In the genomic region with DNA sequence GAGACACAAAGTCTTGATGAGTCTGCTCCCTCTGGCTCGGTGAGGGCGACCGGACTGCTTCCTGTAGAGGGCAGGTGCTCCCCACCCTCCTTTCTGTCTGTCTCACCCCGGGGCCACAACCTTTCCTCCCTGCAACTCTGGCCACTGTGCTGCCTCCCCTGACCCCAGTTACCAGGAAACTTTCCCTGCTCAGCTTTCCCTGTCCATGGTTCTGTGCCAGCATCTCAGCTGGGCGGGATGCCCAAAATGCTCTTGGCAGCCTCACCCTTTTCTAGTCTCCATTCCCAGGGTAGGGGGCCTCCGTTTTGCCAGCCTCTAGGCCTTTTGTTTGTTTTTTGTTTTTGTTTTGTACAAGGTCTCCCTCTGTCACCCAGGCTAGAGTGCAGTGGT, we compare ENCODE assay signal across 10 cellular contexts. TPM values are rescaled to one million over a fixed set of nuclear protein-coding genes. Genes with fewer than 3 reads are reported as not detected.
DNase-seq lines count a peak whose midpoint lies in the region; ATAC-seq and TF ChIP-seq lines count a peak whose summit lies in the region.
"Had no signal": no experiment of that assay in that cellular context is flagged by ENCODE, and none has a peak within 500 bp of the region (broad histone marks: within the 10 kb centered on the region; RNA-seq: fewer than 3 reads in every experiment).

No MANE protein-coding gene starts in this region.

- H3K27ac ChIP-seq in BLaER1: no peak overlapping the region

- no peak overlapping the region for H3K27ac Mint-ChIP-seq in endothelial cell (ENCODE audit: unreplicated experiment)
- peak overlapping the region; percentile 64 for H3K27ac Mint-ChIP-seq in nephron progenitor cell

- H3K9me3 Mint-ChIP-seq in endothelial cell (ENCODE audit: unreplicated experiment): no peaks in the 10 kb centered on the region
- no peaks in the 10 kb centered on the region for H3K9me3 Mint-ChIP-seq in nephron progenitor cell

- 0 out of 2 replicates have a peak, but pooled peaks cover 6% of the 10 kb centered on the region for H4K20me1 ChIP-seq in BLaER1

- peaks cover 35% of the 10 kb centered on the region for H3K4me1 ChIP-seq in BLaER1

- no peaks in the 10 kb centered on the region for H3K9me3 ChIP-seq in BLaER1

- peaks cover 10% of the 10 kb centered on the region for H3K36me3 ChIP-seq in BLaER1

- H3K27me3 Mint-ChIP-seq in endothelial cell (ENCODE audit: unreplicated experiment): peaks cover 12% of the 10 kb centered on the region
- H3K27me3 Mint-ChIP-seq in nephron progenitor cell (ENCODE audit: low read depth, poor library complexity): no peaks in the 10 kb centered on the region

- peak; percentile 65 to 88 for DNase-seq in NCI-H446 (lab: John Stamatoyannopoulos, UW)
- DNase-seq in endothelial cell (ENCODE audit: low spot score): no peak
- no peak for DNase-seq in nephron progenitor cell
- DNase-seq in NCI-H2227 treated with DMSO at 0.1 percent for 48 hours (lab: John Stamatoyannopoulos, UW): no peak
- DNase-seq in HuH-7 (ENCODE audit: low spot score): no peak
- DNase-seq: HCEC 1CT, NCI-H526 treated with DMSO at 0.1 percent for 48 hours had no signal

- H3K4me3 Mint-ChIP-seq in endothelial cell (ENCODE audit: unreplicated experiment) (peak overlapping the region; percentile 85), nephron progenitor cell (peak overlapping the region; percentile 93)

- TF ChIP-seq CTCF in endothelial cell (IDR thresholded peaks at IDR 0.05; ENCODE audit: unreplicated experiment) (no peak), nephron progenitor cell (IDR thresholded peaks at IDR 0.05) (no peak)

- H3K4me2 ChIP-seq in BLaER1: peak overlapping the region; percentile 95

- H3K4me3 ChIP-seq in BLaER1: peak overlapping the region; percentile 83; the same call in 1 of the 2 replicates

- H3K36me3 Mint-ChIP-seq in endothelial cell (ENCODE audit: low read depth, unreplicated experiment) (peaks cover 22% of the 10 kb centered on the region), nephron progenitor cell (ENCODE audit: low read depth) (peaks cover 36% of the 10 kb centered on the region)

- H3K4me1 Mint-ChIP-seq in endothelial cell (ENCODE audit: unreplicated experiment) (peaks cover 11% of the 10 kb centered on the region), nephron progenitor cell (peaks cover 40% of the 10 kb centered on the region)

- ATAC-seq in GM19351 (IDR thresholded peaks at IDR 0.05; ENCODE audit: unreplicated experiment) (no peak), HG03135 (IDR thresholded peaks at IDR 0.05; ENCODE audit: unreplicated experiment) (no peak)

- H3K9ac ChIP-seq in BLaER1: no peak overlapping the region; the same call in 1 of the 2 replicates

- no peaks in the 10 kb centered on the region for H3K27me3 ChIP-seq in BLaER1

RNA-seq across cellular contexts. Expression of gene PLD2, which starts 1.4 kb away (rescaled TPM):
- total RNA-seq in endothelial cell (ENCODE audit: unreplicated experiment): 86.5 TPM

RNA-seq across cellular contexts. Expression of gene PSMB6, which starts 12.4 kb away (rescaled TPM):
- total RNA-seq in endothelial cell (ENCODE audit: unreplicated experiment): 185 TPM

RNA-seq across cellular contexts. Expression of gene GLTPD2, which starts 19.6 kb away (rescaled TPM):
- not detected for total RNA-seq in endothelial cell (ENCODE audit: unreplicated experiment)

RNA-seq across cellular contexts. Expression of gene VMO1, which starts 22.2 kb away (rescaled TPM):
- 2.9 TPM for total RNA-seq in endothelial cell (ENCODE audit: unreplicated experiment)

Comparison
In these comparisons a context has a peak if more than half of its experiments do, and no peak if none do; other contexts are left out.
1. DNase-seq: peak in NCI-H446 (2 of 2); none in endothelial cell (single experiment), nephron progenitor cell (single experiment), NCI-H2227 treated with DMSO at 0.1 percent for 48 hours (single experiment) and HuH-7 (single experiment).